In the genomic region with DNA sequence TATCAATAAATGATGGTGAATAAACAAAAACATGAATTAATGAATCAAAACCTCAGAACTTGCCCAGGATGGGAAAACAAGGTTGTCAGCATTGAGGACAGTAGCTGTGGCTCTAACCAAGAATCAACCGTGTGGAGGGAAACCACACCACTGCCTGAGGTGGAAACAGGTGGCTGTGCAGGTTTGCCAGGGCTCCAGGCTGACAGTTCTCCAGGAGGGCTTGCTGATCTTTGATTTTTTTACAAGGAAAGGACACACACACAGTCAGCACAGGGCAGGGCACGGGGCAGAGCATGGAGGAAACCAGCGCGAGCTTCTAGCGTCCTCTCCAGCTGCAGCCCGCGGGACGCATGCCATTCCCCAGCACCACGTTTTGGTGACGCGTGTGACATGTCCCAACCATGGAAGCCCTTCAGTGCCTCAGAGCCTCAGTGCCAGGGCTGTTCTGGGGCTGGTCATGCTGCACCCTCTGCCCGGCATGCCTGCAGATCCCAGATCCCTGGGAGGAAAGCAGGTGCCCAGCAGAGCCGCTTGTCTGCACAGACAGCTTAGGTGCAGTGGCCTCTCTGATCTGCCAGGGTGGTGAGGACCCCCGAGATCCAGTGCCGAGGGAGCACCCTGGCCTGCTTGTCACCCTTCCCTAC, we compare ENCODE assay signal across 23 cellular contexts. TPM values are rescaled to one million over a fixed set of nuclear protein-coding genes. Genes with fewer than 3 reads are reported as not detected.
DNase-seq lines count a peak whose midpoint lies in the region; ATAC-seq, FAIRE-seq and TF ChIP-seq lines count a peak whose summit lies in the region.
"Had no signal": no experiment of that assay in that cellular context is flagged by ENCODE, and none has a peak within 500 bp of the region (broad histone marks: within the 10 kb centered on the region; RNA-seq: fewer than 3 reads in every experiment).

No MANE protein-coding gene starts in this region.

- H3K27ac ChIP-seq in H1 (ENCODE audit: low read depth, low read length) (no peak overlapping the region), osteoblast (ENCODE audit: low read depth, low read length) (no peak overlapping the region)
- H3K27ac ChIP-seq: C4-2B, GM23248 had no signal

- no peak for FAIRE-seq in H1 (lab: Jason Lieb, UNC)
- FAIRE-seq: A204.1, D721Med, GM12892, GM18507, H54, HepG2 had no signal

- H4K8ac ChIP-seq in H1 (ENCODE audit: extremely low read depth, insufficient read depth, low read length) = 0 out of 2 replicates have a peak overlapping the region, but pooled peaks have one; percentile 78

- no peak overlapping the region for H2BK20ac ChIP-seq in H1 (ENCODE audit: low read length)

- peak; percentile 47 for DNase-seq in G401 (ENCODE audit: low spot score)
- peak; percentile 34 for DNase-seq in H7
- no peak for DNase-seq in H1 (ENCODE audit: low read depth in 1 of 2, low spot score in 2 of 2)
- peak; percentile 71 for DNase-seq in osteoblast (ENCODE audit: insufficient read length, low spot score, missing footprints)
- no peak for DNase-seq in stimulated activated CD4-positive, alpha-beta T cell treated with anti-CD3 and anti-CD28 coated beads, Interleukin-4, amount 100 ng/mL, for 4 hours
- no peak for DNase-seq in AML-193 (lab: John Stamatoyannopoulos, UW)
- no peak for DNase-seq in left colon
- DNase-seq: ACHN; Caco-2; CD4-positive, alpha-beta T cell; GDM1; GM23248; HFFc6 had no signal

- no peak for TF ChIP-seq EP300 in H1 (IDR thresholded peaks at IDR 0.05; ENCODE audit: borderline replicate concordance in 1 of 2, low read depth in 2 of 2, low read length in 2 of 2)

- H2BK120ac ChIP-seq in H1 (replicated peaks; ENCODE audit: low read depth, low read length) = no peak overlapping the region

- CTCF ChIA-PET in H1 (lab: Charles Lee; ENCODE audit: partially characterized antibody) = interaction anchor here (1.0 to 2.7 kb wide), 6 partner anchors 8 to 225 kb away, joined by 3 to 20 read pairs (median 13); a partner anchor contains a TSS

- WGBS in H1 (ENCODE audit: extremely low coverage in 1 of 2, insufficient coverage in 1 of 2, insufficient read length in 1 of 2, insufficient replicate concordance in 2 of 2, low coverage in 1 of 2, low lambda C conversion rate in 2 of 2, missing lambda C conversion rate in 1 of 2), 2 experiments = 86% methylated on average over 15 of the region's 15 CpGs; no CpG with 5 or more reads in 1 of the 2 experiments

- no peaks in the 10 kb centered on the region for H3K23me2 ChIP-seq in H1 (ENCODE audit: low read depth, low read length)

- in situ Hi-C loops in G401 (cut with HindIII; ENCODE audit: low sequenced_read_pairs) = no loop called here

- H3K27me3 ChIP-seq in H7 (ENCODE audit: control insufficient read depth, insufficient read depth, low read length) = no peaks in the 10 kb centered on the region
- H3K27me3 ChIP-seq in H1 (replicated peaks in 1 of 4; ENCODE audit: control insufficient read depth in 3 of 4, extremely low read depth in 1 of 4, insufficient read depth in 3 of 4, low read length in 3 of 4) = no peaks in the 10 kb centered on the region
- H3K27me3 ChIP-seq in osteoblast (ENCODE audit: insufficient read depth, low read length) = peaks cover 3% of the 10 kb centered on the region

- no peaks in the 10 kb centered on the region for H4K20me1 ChIP-seq in H1 (replicated peaks in 1 of 2; ENCODE audit: control insufficient read depth in 1 of 2, insufficient read depth in 2 of 2, low read length in 2 of 2)
- H4K20me1 ChIP-seq in osteoblast (ENCODE audit: insufficient read depth, low read length) = peaks cover 2% of the 10 kb centered on the region

- no peak overlapping the region for H3K4ac ChIP-seq in H1 (replicated peaks; ENCODE audit: insufficient read length, low read depth, low read length)

- no peak overlapping the region for H2AK5ac ChIP-seq in H1 (ENCODE audit: low read depth, low read length)

- H3K36me3 ChIP-seq in H7 (replicated peaks; ENCODE audit: control insufficient read depth, insufficient read depth, low read length) = no peaks in the 10 kb centered on the region
- no peaks in the 10 kb centered on the region for H3K36me3 ChIP-seq in H1 (ENCODE audit: control insufficient read depth in 2 of 4, insufficient read depth in 4 of 4, low read length in 3 of 4)
- no peaks in the 10 kb centered on the region for H3K36me3 ChIP-seq in osteoblast (ENCODE audit: insufficient read depth, low read length)

- H3K56ac ChIP-seq in H1 (replicated peaks; ENCODE audit: insufficient read length, low read depth, low read length) = no peak overlapping the region

- H3K79me2 ChIP-seq in H1 (ENCODE audit: control insufficient read depth in 1 of 2, insufficient read depth in 2 of 2, low read length in 2 of 2) (no peaks in the 10 kb centered on the region), osteoblast (ENCODE audit: insufficient read depth, low read length) (no peaks in the 10 kb centered on the region)

- TF ChIP-seq CTCF in H1 (IDR thresholded peaks at IDR 0.05; ENCODE audit: control extremely low read depth in 1 of 3, insufficient read depth in 1 of 3, low read depth in 1 of 3, low read length in 3 of 3) (no peak), osteoblast (IDR thresholded peaks at IDR 0.05; ENCODE audit: extremely low read depth, low read depth, low read length) (no peak)

- no peak overlapping the region for H2AFZ ChIP-seq in H1 (ENCODE audit: low read length)
- no peak overlapping the region for H2AFZ ChIP-seq in osteoblast (ENCODE audit: low read length)
- H2AFZ ChIP-seq: GM23248 had no signal

- H3K4me2 ChIP-seq in H1 (ENCODE audit: insufficient read depth in 1 of 2, low read depth in 2 of 2, low read length in 2 of 2) (no peak overlapping the region), osteoblast (ENCODE audit: insufficient read depth, low read length) (no peak overlapping the region)

- H3K79me1 ChIP-seq in H1 (ENCODE audit: low read depth, low read length) = no peaks in the 10 kb centered on the region

- H3K9ac ChIP-seq in H1 (replicated peaks in 1 of 4; ENCODE audit: extremely low read depth in 1 of 4, low read depth in 3 of 4, low read length in 3 of 4) = no peak overlapping the region
- H3K9ac ChIP-seq: GM23248 had no signal

- no peak for TF ChIP-seq RAD21 in H1 (IDR thresholded peaks at IDR 0.05 in 1 of 2, conservative IDR thresholded peaks at IDR 0.05 in 1 of 2; ENCODE audit: low read depth in 2 of 2, low read length in 2 of 2)

- H3K4me3 ChIP-seq in H7 (ENCODE audit: insufficient read depth, low read depth, low read length) (no peak overlapping the region), H1 (ENCODE audit: extremely low read depth in 1 of 4, insufficient read depth in 2 of 4, low read depth in 3 of 4, low read length in 4 of 4) (no peak overlapping the region), osteoblast (ENCODE audit: insufficient read depth, low read length) (no peak overlapping the region)
- H3K4me3 ChIP-seq: GM23248 had no signal

- no peak overlapping the region for H4K5ac ChIP-seq in H1 (ENCODE audit: insufficient read length, low read depth, low read length)

- H2BK15ac ChIP-seq in H1 (ENCODE audit: low read length) = peak overlapping the region; percentile 16; the same call in 1 of the 2 replicates

- H2BK12ac ChIP-seq in H1 (ENCODE audit: low read depth, low read length) = no peak overlapping the region

- H3K23ac ChIP-seq in H1 (ENCODE audit: insufficient read length) = no peak overlapping the region

- H3K4me1 ChIP-seq in H1 (replicated peaks in 1 of 4; ENCODE audit: control insufficient read depth in 3 of 4, insufficient read depth in 4 of 4, low read length in 3 of 4) = no peaks in the 10 kb centered on the region; a peak in 1 of 7 replicates
- H3K4me1 ChIP-seq in osteoblast (ENCODE audit: insufficient read depth, low read length) = no peaks in the 10 kb centered on the region

- POLR2A ChIA-PET in H1 (lab: Charles Lee; ENCODE audit: partially characterized antibody) = no interaction called here

- H3K9me3 ChIP-seq in H1 (ENCODE audit: insufficient read depth in 2 of 2, low read depth in 1 of 2, low read length in 1 of 2) (peaks cover 0 to 7% of the 10 kb centered on the region in 2 experiments; a peak in 1 of 4 replicates), osteoblast (ENCODE audit: low read depth, low read length) (no peaks in the 10 kb centered on the region)
- H3K9me3 ChIP-seq: Caco-2 had no signal

- intact Hi-C loops in left colon (cut with DNase I, micrococcal nuclease) = loop anchor here in 1 of 2 donors (10.0 kb wide), 1 partner anchor 382 kb away; no protein-coding TSS in a partner anchor

- no peak overlapping the region for H3K18ac ChIP-seq in H1 (ENCODE audit: extremely low read depth, low read length)

- ATAC-seq in left colon = no peak
- ATAC-seq: HCT116, HepG2 had no signal

- TF ChIP-seq POLR2A in H1 (IDR thresholded peaks at IDR 0.05; ENCODE audit: control extremely low read depth in 1 of 2, low read depth in 2 of 2, low read length in 2 of 2) = no peak

- no peak overlapping the region for H4K91ac ChIP-seq in H1 (replicated peaks; ENCODE audit: insufficient read length, low read length)

- no peak overlapping the region for H3K14ac ChIP-seq in H1 (ENCODE audit: insufficient read length)

- no peak overlapping the region for H2BK5ac ChIP-seq in H1 (ENCODE audit: low read depth, low read length)

RNA-seq across cellular contexts. Expression of a gene that starts 15.8 kb away (rescaled TPM):
- total RNA-seq in G401 (2014; rRNA removed; shearing (Covaris generic)) = not detected in 2 replicates
- not detected in 2 replicates for total RNA-seq in H7 (2014; rRNA removed; shearing (Covaris generic))
- total RNA-seq in H1 (2021; fragmentation: NEBNext Ultra II Directional; extraction: Animal tissue kit (Norgen Biotek cat#: 25700)) = not detected in 2 replicates
- polyA plus RNA-seq in H1 (2011; rRNA removed) = 0.03 TPM in 1 of 2 replicates, not detected in the other
- polyA plus RNA-seq in H1 (2011; cell fraction: cytosol; rRNA removed) = 0.05 TPM
- not detected for polyA plus RNA-seq in H1 (2011; cell fraction: nucleus; rRNA removed)
- polyA plus RNA-seq in H1 (2012, experiment 1 of 2) = not detected in 4 replicates
- not detected for polyA plus RNA-seq in H1 (2012, experiment 2 of 2)
- not detected for polyA plus RNA-seq in H1 (2013, experiment 1 of 2)
- polyA plus RNA-seq in H1 (2013, experiment 2 of 2) = not detected
- not detected in 2 replicates for polyA minus RNA-seq in H1 (2011; rRNA and poly(A)+ RNA removed)
- not detected for polyA minus RNA-seq in H1 (2011; cell fraction: cytosol; rRNA and poly(A)+ RNA removed)
- not detected for polyA minus RNA-seq in H1 (2011; cell fraction: nucleus; rRNA and poly(A)+ RNA removed)
- not detected in 2 replicates for total RNA-seq in osteoblast
- 1 to 10 TPM in 1 of 2 donors, under 1 TPM in 1; 0.59 to 3.0 TPM for total RNA-seq in left colon
- total RNA-seq: CD4-positive, alpha-beta T cell; GM23248; HFFc6 had no signal
- polyA plus RNA-seq: BJ, GM23248, IgD-negative memory B cell had no signal

RNA-seq across cellular contexts. Expression of a gene that starts 32.8 kb away (rescaled TPM):
- total RNA-seq in G401 (2014; rRNA removed; shearing (Covaris generic)) = 15.3 and 24.9 TPM in 2 replicates
- total RNA-seq in H7 (2014; rRNA removed; shearing (Covaris generic)) = 46.8 and 51.6 TPM in 2 replicates
- 267 and 281 TPM in 2 replicates for total RNA-seq in H1 (2021; fragmentation: NEBNext Ultra II Directional; extraction: Animal tissue kit (Norgen Biotek cat#: 25700))
- polyA plus RNA-seq in H1 (2011; rRNA removed) = 61.3 and 83.2 TPM in 2 replicates
- polyA plus RNA-seq in H1 (2011; cell fraction: cytosol; rRNA removed) = 37.7 TPM
- 305 TPM for polyA plus RNA-seq in H1 (2011; cell fraction: nucleus; rRNA removed)
- 111 to 171 TPM (median 154 TPM) in 4 replicates for polyA plus RNA-seq in H1 (2012, experiment 1 of 2)
- 110 TPM for polyA plus RNA-seq in H1 (2012, experiment 2 of 2)
- 161 TPM for polyA plus RNA-seq in H1 (2013, experiment 1 of 2)
- polyA plus RNA-seq in H1 (2013, experiment 2 of 2) = 135 TPM
- polyA minus RNA-seq in H1 (2011; rRNA and poly(A)+ RNA removed) = 314 and 356 TPM in 2 replicates
- 97.5 TPM for polyA minus RNA-seq in H1 (2011; cell fraction: cytosol; rRNA and poly(A)+ RNA removed)
- polyA minus RNA-seq in H1 (2011; cell fraction: nucleus; rRNA and poly(A)+ RNA removed) = 239 TPM
- under 0.01 TPM in 1 of 2 replicates, not detected in the other for total RNA-seq in osteoblast
- total RNA-seq in left colon = 1 to 10 TPM; 2.1 to 2.2 TPM
- total RNA-seq: CD4-positive, alpha-beta T cell; HepG2; HFFc6 had no signal
- polyA plus RNA-seq: IgD-negative memory B cell had no signal

RNA-seq across cellular contexts. Expression of a gene that starts 43.2 kb away (rescaled TPM):
- total RNA-seq in G401 (2014; rRNA removed; shearing (Covaris generic)) = not detected in 2 replicates
- total RNA-seq in H7 (2014; rRNA removed; shearing (Covaris generic)) = not detected in 2 replicates
- not detected in 2 replicates for total RNA-seq in H1 (2021; fragmentation: NEBNext Ultra II Directional; extraction: Animal tissue kit (Norgen Biotek cat#: 25700))
- polyA plus RNA-seq in H1 (2011; rRNA removed) = 0.08 and 0.11 TPM in 2 replicates
- 0.19 TPM for polyA plus RNA-seq in H1 (2011; cell fraction: cytosol; rRNA removed)
- polyA plus RNA-seq in H1 (2011; cell fraction: nucleus; rRNA removed) = 0.10 TPM
- 0.17 to 0.31 TPM in 2 of 4 replicates, not detected in the others for polyA plus RNA-seq in H1 (2012, experiment 1 of 2)
- polyA plus RNA-seq in H1 (2012, experiment 2 of 2) = 0.08 TPM
- polyA plus RNA-seq in H1 (2013, experiment 1 of 2) = 0.14 TPM
- polyA plus RNA-seq in H1 (2013, experiment 2 of 2) = 0.20 TPM
- polyA minus RNA-seq in H1 (2011; rRNA and poly(A)+ RNA removed) = 0.13 TPM in 1 of 2 replicates, not detected in the other
- polyA minus RNA-seq in H1 (2011; cell fraction: cytosol; rRNA and poly(A)+ RNA removed) = not detected
- not detected for polyA minus RNA-seq in H1 (2011; cell fraction: nucleus; rRNA and poly(A)+ RNA removed)
- not detected in 2 replicates for total RNA-seq in osteoblast
- 10 to 100 TPM in 1 of 2 donors, 1 to 10 TPM in 1; 4.5 to 11.8 TPM for total RNA-seq in left colon
- total RNA-seq: CD4-positive, alpha-beta T cell; GM23248; HFFc6 had no signal
- polyA plus RNA-seq: BJ, GM23248, IgD-negative memory B cell had no signal

RNA-seq across cellular contexts. Expression of a gene that starts 53.3 kb away (rescaled TPM):
- total RNA-seq in G401 (2014; rRNA removed; shearing (Covaris generic)) = not detected in 2 replicates
- total RNA-seq in H7 (2014; rRNA removed; shearing (Covaris generic)) = 0.38 TPM in 1 of 2 replicates, not detected in the other
- not detected in 2 replicates for total RNA-seq in H1 (2021; fragmentation: NEBNext Ultra II Directional; extraction: Animal tissue kit (Norgen Biotek cat#: 25700))
- not detected in 2 replicates for polyA plus RNA-seq in H1 (2011; rRNA removed)
- not detected for polyA plus RNA-seq in H1 (2011; cell fraction: cytosol; rRNA removed)
- polyA plus RNA-seq in H1 (2011; cell fraction: nucleus; rRNA removed) = not detected
- polyA plus RNA-seq in H1 (2012, experiment 1 of 2) = not detected in 4 replicates
- polyA plus RNA-seq in H1 (2012, experiment 2 of 2) = not detected
- not detected for polyA plus RNA-seq in H1 (2013, experiment 1 of 2)
- polyA plus RNA-seq in H1 (2013, experiment 2 of 2) = not detected
- polyA minus RNA-seq in H1 (2011; rRNA and poly(A)+ RNA removed) = not detected in 2 replicates
- polyA minus RNA-seq in H1 (2011; cell fraction: cytosol; rRNA and poly(A)+ RNA removed) = not detected
- not detected for polyA minus RNA-seq in H1 (2011; cell fraction: nucleus; rRNA and poly(A)+ RNA removed)
- total RNA-seq in osteoblast = under 0.01 TPM in 2 replicates
- under 1 TPM in 1 of 2 donors, not detected in 1; 0.06 TPM for total RNA-seq in left colon
- total RNA-seq: Caco-2; CD4-positive, alpha-beta T cell; HepG2; HFFc6 had no signal
- polyA plus RNA-seq: BJ, GM23248, HepG2, IgD-negative memory B cell had no signal

Comparison
In these comparisons a context has a peak if more than half of its experiments do, and no peak if none do; other contexts are left out.
1. DNase-seq: peak in G401 (single experiment), H7 (single experiment) and osteoblast (single experiment); none in H1 (0 of 2), stimulated activated CD4-positive, alpha-beta T cell treated with anti-CD3 and anti-CD28 coated beads, Interleukin-4, amount 100 ng/mL, for 4 hours (0 of 2), AML-193 (0 of 2) and left colon (0 of 2).